ENCODE assay signal across 1 cellular context in genomic region chr3:13868844-13869724, GRCh38.
TF ChIP-seq lines count a peak whose summit lies in the region.

No MANE protein-coding gene starts in this region.

TF ChIP-seq in K562, 482 proteins besides CTCF, POLR2A, EP300 and RAD21:
- TF ChIP-seq NR4A1 (CRISPR knock-in tag; IDR thresholded peaks at IDR 0.05), result no peak
- no peak for TF ChIP-seq NR4A1 (tag; IDR thresholded peaks at IDR 0.05)
- TF ChIP-seq THRB (CRISPR knock-in tag; conservative IDR thresholded peaks at IDR 0.05), result no peak
- peak; percentile 92 for TF ChIP-seq ZNF512 (tag; IDR thresholded peaks at IDR 0.05)
- no peak for TF ChIP-seq RBBP5 (IDR thresholded peaks at IDR 0.05; ENCODE audit: borderline replicate concordance, insufficient read depth, low read length, poor library complexity, severe bottlenecking)
- TF ChIP-seq BRF2 (IDR thresholded peaks at IDR 0.05; ENCODE audit: borderline replicate concordance, insufficient read depth, insufficient read length), result no peak
- no peak for TF ChIP-seq MYC (IDR thresholded peaks at IDR 0.05; ENCODE audit: low read depth, low read length)
- TF ChIP-seq MYC (CRISPR knock-in tag; IDR thresholded peaks at IDR 0.05; ENCODE audit: borderline replicate concordance, low read depth), result no peak
- TF ChIP-seq ERF (CRISPR knock-in tag; IDR thresholded peaks at IDR 0.05), result no peak
- TF ChIP-seq ETV1 (tag; conservative IDR thresholded peaks at IDR 0.05; ENCODE audit: low read depth), result no peak
- TF ChIP-seq ZNF445 (CRISPR knock-in tag; IDR thresholded peaks at IDR 0.05; ENCODE audit: low read depth), result no peak
- TF ChIP-seq MTA1 (IDR thresholded peaks at IDR 0.05; ENCODE audit: borderline replicate concordance), result peak; percentile 33; the same call in 1 of the 2 replicates
- TF ChIP-seq KLF10 (CRISPR knock-in tag; IDR thresholded peaks at IDR 0.05), result no peak
- TF ChIP-seq ZBTB12 (CRISPR knock-in tag; IDR thresholded peaks at IDR 0.05), result no peak
- TF ChIP-seq ZNF778 (CRISPR knock-in tag; IDR thresholded peaks at IDR 0.05), result no peak
- no peak for TF ChIP-seq ZNF165 (CRISPR knock-in tag; IDR thresholded peaks at IDR 0.05; ENCODE audit: borderline replicate concordance)
- no peak for TF ChIP-seq RNF2 (IDR thresholded peaks at IDR 0.05)
- no peak for TF ChIP-seq CREB3 (tag; conservative IDR thresholded peaks at IDR 0.05; ENCODE audit: low read depth)
- no peak for TF ChIP-seq ZNF280A (IDR thresholded peaks at IDR 0.05; ENCODE audit: low read depth, partially characterized antibody)
- TF ChIP-seq MTA2 (IDR thresholded peaks at IDR 0.05; ENCODE audit: low read depth), result no peak
- 0 out of 2 replicates have a peak, but pooled peaks have one; percentile 2 for TF ChIP-seq TSC22D4 (tag; IDR thresholded peaks at IDR 0.05)
- no peak for TF ChIP-seq MAFG (tag; conservative IDR thresholded peaks at IDR 0.05)
- TF ChIP-seq ZNF695 (CRISPR knock-in tag; IDR thresholded peaks at IDR 0.05), result no peak
- no peak for TF ChIP-seq ZNF740 (CRISPR knock-in tag; IDR thresholded peaks at IDR 0.05)
- TF ChIP-seq ZNF740 (tag; IDR thresholded peaks at IDR 0.05), result no peak
- TF ChIP-seq OTX1 (CRISPR knock-in tag; IDR thresholded peaks at IDR 0.05), result peak; percentile 29; the same call in 1 of the 2 replicates
- TF ChIP-seq SRSF9 (IDR thresholded peaks at IDR 0.05; ENCODE audit: borderline replicate concordance, low read depth, low read length), result no peak
- TF ChIP-seq ZNF263 (CRISPR knock-in tag; IDR thresholded peaks at IDR 0.05; ENCODE audit: borderline replicate concordance), result no peak
- TF ChIP-seq MCM3 (IDR thresholded peaks at IDR 0.05), result no peak
- no peak for TF ChIP-seq HNRNPUL1 (IDR thresholded peaks at IDR 0.05; ENCODE audit: low read length)
- no peak for TF ChIP-seq YY1 (IDR thresholded peaks at IDR 0.05; ENCODE audit: borderline replicate concordance in 1 of 3, control insufficient read depth in 1 of 3, extremely low read depth in 1 of 3, insufficient read depth in 3 of 3, insufficient read length in 1 of 3, insufficient replicate concordance in 2 of 3, low read depth in 1 of 3, low read length in 2 of 3)
